9 cellular contexts compared by ENCODE assay signal in genomic region chr19:12786149-12786870, GRCh38. TPM values are rescaled to one million over a fixed set of nuclear protein-coding genes. Genes with fewer than 3 reads are reported as not detected.
DNase-seq lines count a peak whose midpoint lies in the region; ATAC-seq and TF ChIP-seq lines count a peak whose summit lies in the region.
"Had no signal": no experiment of that assay in that cellular context is flagged by ENCODE, and none has a peak within 500 bp of the region (broad histone marks: within the 10 kb centered on the region; RNA-seq: fewer than 3 reads in every experiment).

No MANE protein-coding gene starts in this region.

- no peaks in the 10 kb centered on the region for H3K9me3 ChIP-seq in suprapubic skin

- peak in 1 of 2 donors; percentile 12 for TF ChIP-seq POLR2A in suprapubic skin (IDR thresholded peaks at IDR 0.05)

- TF ChIP-seq EP300 in suprapubic skin (IDR thresholded peaks at IDR 0.05), result no peak

- no peak overlapping the region for H3K4me3 Mint-ChIP-seq in activated T-helper 2 cell treated with anti-CD3 and anti-CD28 coated beads, Interferon-gamma antibody, Interleukin-2, Interleukin-4, amounts not matched to agents 10 μg/mL and 5 μg/mL and 100 μg/mL, durations not matched to agents 14 hours and 24 hours and 36 hours (ENCODE audit: low read depth)

- DNase-seq in LHCN-M2 (ENCODE audit: low read depth) (peak; percentile 44), left lobe of liver (ENCODE audit: low spot score) (peak; percentile 73), suprapubic skin (ENCODE audit: low spot score in 2 of 2) (peak in 1 of 2 donors; percentile 86), NCI-H446 treated with DMSO at 0.1 percent for 48 hours (lab: John Stamatoyannopoulos, UW) (no peak)
- no peak for DNase-seq in activated T-helper 2 cell treated with anti-CD3 and anti-CD28 coated beads, Interferon-gamma antibody, Interleukin-2, Interleukin-4, amounts not matched to agents 10 μg/mL and 5 μg/mL and 100 μg/mL, durations not matched to agents 14 hours and 24 hours and 36 hours (ENCODE audit: low spot score)
- DNase-seq in activated effector memory CD4-positive, alpha-beta T cell treated with anti-CD3 and anti-CD28 coated beads, Interleukin-2, amount 50 U/mL, for 16 hours, result no peak

- peaks cover 27% of the 10 kb centered on the region for H3K4me1 Mint-ChIP-seq in activated T-helper 2 cell treated with anti-CD3 and anti-CD28 coated beads, Interferon-gamma antibody, Interleukin-2, Interleukin-4, amounts not matched to agents 10 μg/mL and 5 μg/mL and 100 μg/mL, durations not matched to agents 14 hours and 24 hours and 36 hours (ENCODE audit: low read depth)

- H3K27me3 Mint-ChIP-seq in activated T-helper 2 cell treated with anti-CD3 and anti-CD28 coated beads, Interferon-gamma antibody, Interleukin-2, Interleukin-4, amounts not matched to agents 10 μg/mL and 5 μg/mL and 100 μg/mL, durations not matched to agents 14 hours and 24 hours and 36 hours (ENCODE audit: low read depth), result no peaks in the 10 kb centered on the region

- H3K9me3 Mint-ChIP-seq in activated T-helper 2 cell treated with anti-CD3 and anti-CD28 coated beads, Interferon-gamma antibody, Interleukin-2, Interleukin-4, amounts not matched to agents 10 μg/mL and 5 μg/mL and 100 μg/mL, durations not matched to agents 14 hours and 24 hours and 36 hours, result no peaks in the 10 kb centered on the region

- H3K36me3 Mint-ChIP-seq in activated T-helper 2 cell treated with anti-CD3 and anti-CD28 coated beads, Interferon-gamma antibody, Interleukin-2, Interleukin-4, amounts not matched to agents 10 μg/mL and 5 μg/mL and 100 μg/mL, durations not matched to agents 14 hours and 24 hours and 36 hours (ENCODE audit: low read depth), result no peaks in the 10 kb centered on the region

- no peaks in the 10 kb centered on the region for H3K27me3 ChIP-seq in suprapubic skin

- ATAC-seq in left lobe of liver (no peak), GM19395 (IDR thresholded peaks at IDR 0.05; ENCODE audit: unreplicated experiment) (no peak), HG02885 (IDR thresholded peaks at IDR 0.05; ENCODE audit: poor library complexity, unreplicated experiment) (no peak)

- H3K4me1 ChIP-seq in suprapubic skin, result peaks cover 90% of the 10 kb centered on the region

- 44% methylated on average over 10 of the region's 18 CpGs for WGBS in suprapubic skin

- peak overlapping the region; percentile 97 for H3K27ac ChIP-seq in suprapubic skin

- intact Hi-C loops in activated T-helper 2 cell treated with anti-CD3 and anti-CD28 coated beads, Interferon-gamma antibody, Interleukin-2, Interleukin-4, amounts not matched to agents 10 μg/mL and 5 μg/mL and 100 μg/mL, durations not matched to agents 14 hours and 24 hours and 36 hours (cut with micrococcal nuclease), result no loop called here

- H3K36me3 ChIP-seq in suprapubic skin, result no peaks in the 10 kb centered on the region

- H3K4me3 ChIP-seq in suprapubic skin, result peak overlapping the region; percentile 20

- TF ChIP-seq CTCF in suprapubic skin (IDR thresholded peaks at IDR 0.05), result no peak

- H3K27ac Mint-ChIP-seq in activated T-helper 2 cell treated with anti-CD3 and anti-CD28 coated beads, Interferon-gamma antibody, Interleukin-2, Interleukin-4, amounts not matched to agents 10 μg/mL and 5 μg/mL and 100 μg/mL, durations not matched to agents 14 hours and 24 hours and 36 hours, result peak overlapping the region; percentile 44

RNA-seq across cellular contexts. Expression of gene JUNB, which starts 5.0 kb away (rescaled TPM):
- 76.8 and 91.4 TPM in 2 replicates for total RNA-seq in LHCN-M2 (2014; rRNA removed)
- polyA plus RNA-seq in LHCN-M2 (2012), result 34.8 TPM
- 333 and 351 TPM in 2 replicates for total RNA-seq in activated T-helper 2 cell treated with anti-CD3 and anti-CD28 coated beads, Interferon-gamma antibody, Interleukin-2, Interleukin-4, amounts not matched to agents 10 μg/mL and 5 μg/mL and 100 μg/mL, durations not matched to agents 14 hours and 24 hours and 36 hours
- 16.3 TPM for total RNA-seq in left lobe of liver
- 1,000 to 10,000 TPM in 3 of 4 donors, 100 to 1,000 TPM in 1; 687 to 2,027 (median 1,088) TPM for total RNA-seq in suprapubic skin

RNA-seq across cellular contexts. Expression of gene HOOK2, which starts 11.0 kb away (rescaled TPM):
- total RNA-seq in LHCN-M2 (2014; rRNA removed) (15.2 and 20.3 TPM in 2 replicates), left lobe of liver (23.2 TPM), suprapubic skin (100 to 1,000 TPM in 2 of 4 donors, 10 to 100 TPM in 2; 55.1 to 227 (median 83.6) TPM)
- polyA plus RNA-seq in LHCN-M2 (2012), result 16.9 TPM
- total RNA-seq in activated T-helper 2 cell treated with anti-CD3 and anti-CD28 coated beads, Interferon-gamma antibody, Interleukin-2, Interleukin-4, amounts not matched to agents 10 μg/mL and 5 μg/mL and 100 μg/mL, durations not matched to agents 14 hours and 24 hours and 36 hours, result 18.3 and 25.1 TPM in 2 replicates

RNA-seq across cellular contexts. Expression of gene PRDX2, which starts 15.3 kb away (rescaled TPM):
- total RNA-seq in LHCN-M2 (2014; rRNA removed) (101 and 124 TPM in 2 replicates), left lobe of liver (224 TPM), suprapubic skin (100 to 1,000 TPM; 270 to 579 (median 540) TPM)
- 111 TPM for polyA plus RNA-seq in LHCN-M2 (2012)
- total RNA-seq in activated T-helper 2 cell treated with anti-CD3 and anti-CD28 coated beads, Interferon-gamma antibody, Interleukin-2, Interleukin-4, amounts not matched to agents 10 μg/mL and 5 μg/mL and 100 μg/mL, durations not matched to agents 14 hours and 24 hours and 36 hours, result 274 and 279 TPM in 2 replicates

RNA-seq across cellular contexts. Expression of gene THSD8, which starts 15.6 kb away (rescaled TPM):
- not detected in 2 replicates for total RNA-seq in LHCN-M2 (2014; rRNA removed)
- polyA plus RNA-seq in LHCN-M2 (2012), result 22.8 TPM
- 28.6 and 29.8 TPM in 2 replicates for total RNA-seq in activated T-helper 2 cell treated with anti-CD3 and anti-CD28 coated beads, Interferon-gamma antibody, Interleukin-2, Interleukin-4, amounts not matched to agents 10 μg/mL and 5 μg/mL and 100 μg/mL, durations not matched to agents 14 hours and 24 hours and 36 hours
- total RNA-seq in left lobe of liver, result 1.5 TPM
- 1 to 10 TPM in 1 of 4 donors, not detected in 3; 1.6 TPM for total RNA-seq in suprapubic skin
- total RNA-seq: HT1080 had no signal

RNA-seq across cellular contexts. Expression of gene RNASEH2A, which starts 20.1 kb away (rescaled TPM):
- 56.2 and 59.5 TPM in 2 replicates for total RNA-seq in LHCN-M2 (2014; rRNA removed)
- 58.3 TPM for polyA plus RNA-seq in LHCN-M2 (2012)
- total RNA-seq in activated T-helper 2 cell treated with anti-CD3 and anti-CD28 coated beads, Interferon-gamma antibody, Interleukin-2, Interleukin-4, amounts not matched to agents 10 μg/mL and 5 μg/mL and 100 μg/mL, durations not matched to agents 14 hours and 24 hours and 36 hours, result 38.3 and 40.6 TPM in 2 replicates
- total RNA-seq in left lobe of liver, result 3.0 TPM
- 10 to 100 TPM; 12.3 to 15.4 (median 14.0) TPM for total RNA-seq in suprapubic skin

Comparison
In these comparisons a context has a peak if more than half of its experiments do, and no peak if none do; other contexts are left out.
1. DNase-seq: peak in LHCN-M2 (single experiment) and left lobe of liver (single experiment); none in activated T-helper 2 cell treated with anti-CD3 and anti-CD28 coated beads, Interferon-gamma antibody, Interleukin-2, Interleukin-4, amounts not matched to agents 10 μg/mL and 5 μg/mL and 100 μg/mL, durations not matched to agents 14 hours and 24 hours and 36 hours (single experiment), NCI-H446 treated with DMSO at 0.1 percent for 48 hours (single experiment) and activated effector memory CD4-positive, alpha-beta T cell treated with anti-CD3 and anti-CD28 coated beads, Interleukin-2, amount 50 U/mL, for 16 hours (single experiment).